18 cellular contexts compared by ENCODE assay signal in genomic region chr9:124505006-124505900, GRCh38. TPM values are rescaled to one million over a fixed set of nuclear protein-coding genes. Genes with fewer than 3 reads are reported as not detected.
DNase-seq lines count a peak whose midpoint lies in the region; ATAC-seq, FAIRE-seq and TF ChIP-seq lines count a peak whose summit lies in the region.
"Had no signal": no experiment of that assay in that cellular context is flagged by ENCODE, and none has a peak within 500 bp of the region (broad histone marks: within the 10 kb centered on the region; RNA-seq: fewer than 3 reads in every experiment).

No MANE protein-coding gene starts in this region.

- peaks cover 13% of the 10 kb centered on the region for H3K27me3 ChIP-seq in ascending aorta

- H3K27ac Mint-ChIP-seq in activated T-cell treated with anti-CD3 and anti-CD28 coated beads, Interleukin-2, amount 50 U/mL, for 24 hours, result no peak overlapping the region
- no peak overlapping the region for H3K27ac Mint-ChIP-seq in stimulated activated memory B cell treated with anti-CD40 and anti-IgM and Interleukin-4, amounts not matched to agents 10 μg/mL and 1 μg/mL and 100 μg/mL, for 72 hours
- H3K27ac Mint-ChIP-seq: activated CD4-positive, alpha-beta memory T cell treated with anti-CD3 and anti-CD28 coated beads for 36 hours had no signal

- no peaks in the 10 kb centered on the region for H3K9me3 Mint-ChIP-seq in activated T-cell treated with anti-CD3 and anti-CD28 coated beads, Interleukin-2, amount 50 U/mL, for 24 hours
- H3K9me3 Mint-ChIP-seq in stimulated activated memory B cell treated with anti-CD40 and anti-IgM and Interleukin-4, amounts not matched to agents 10 μg/mL and 1 μg/mL and 100 μg/mL, for 72 hours, result no peaks in the 10 kb centered on the region
- H3K9me3 Mint-ChIP-seq: activated CD4-positive, alpha-beta memory T cell treated with anti-CD3 and anti-CD28 coated beads for 36 hours had no signal

- H3K9me3 ChIP-seq in ascending aorta, result no peaks in the 10 kb centered on the region
- no peaks in the 10 kb centered on the region for H3K9me3 ChIP-seq in kidney (ENCODE audit: control insufficient read depth in 1 of 2, low read length in 2 of 2)
- H3K9me3 ChIP-seq: transverse colon had no signal

- H3K27ac ChIP-seq in ascending aorta, result no peak overlapping the region
- no peak overlapping the region for H3K27ac ChIP-seq in kidney (ENCODE audit: low read depth in 2 of 2, low read length in 2 of 2)
- H3K27ac ChIP-seq: transverse colon had no signal

- no peaks in the 10 kb centered on the region for H3K36me3 Mint-ChIP-seq in activated T-cell treated with anti-CD3 and anti-CD28 coated beads, Interleukin-2, amount 50 U/mL, for 24 hours (ENCODE audit: low read depth)
- peaks cover 7% of the 10 kb centered on the region for H3K36me3 Mint-ChIP-seq in stimulated activated memory B cell treated with anti-CD40 and anti-IgM and Interleukin-4, amounts not matched to agents 10 μg/mL and 1 μg/mL and 100 μg/mL, for 72 hours

- no peak for FAIRE-seq in kidney (lab: Jason Lieb, UNC)
- FAIRE-seq: RCC 7860 had no signal

- H3K27me3 Mint-ChIP-seq in activated T-cell treated with anti-CD3 and anti-CD28 coated beads, Interleukin-2, amount 50 U/mL, for 24 hours, result peaks cover 45% of the 10 kb centered on the region
- peaks cover 71% of the 10 kb centered on the region for H3K27me3 Mint-ChIP-seq in stimulated activated memory B cell treated with anti-CD40 and anti-IgM and Interleukin-4, amounts not matched to agents 10 μg/mL and 1 μg/mL and 100 μg/mL, for 72 hours

- peak overlapping the region; percentile 10 for H3K4me3 Mint-ChIP-seq in activated T-cell treated with anti-CD3 and anti-CD28 coated beads, Interleukin-2, amount 50 U/mL, for 24 hours
- H3K4me3 Mint-ChIP-seq in stimulated activated memory B cell treated with anti-CD40 and anti-IgM and Interleukin-4, amounts not matched to agents 10 μg/mL and 1 μg/mL and 100 μg/mL, for 72 hours, result peak overlapping the region; percentile 41
- H3K4me3 Mint-ChIP-seq: activated CD4-positive, alpha-beta memory T cell treated with anti-CD3 and anti-CD28 coated beads for 36 hours had no signal

- peak overlapping the region; percentile 19 to 42 for H3K4me3 ChIP-seq in ascending aorta
- no peak overlapping the region for H3K4me3 ChIP-seq in kidney (ENCODE audit: low read length in 2 of 2)

- H3K4me1 ChIP-seq in ascending aorta (peaks cover 0 to 6% of the 10 kb centered on the region in 2 donors), kidney (ENCODE audit: control insufficient read depth in 1 of 2, insufficient read depth in 1 of 2, low read depth in 1 of 2, low read length in 2 of 2) (no peaks in the 10 kb centered on the region)

- H3K9ac ChIP-seq in kidney (ENCODE audit: low read length in 2 of 2), result no peak overlapping the region

- DNase-seq in activated T-cell treated with anti-CD3 and anti-CD28 coated beads, Interleukin-2, amount 50 U/mL, for 24 hours, result no peak
- DNase-seq in activated T-cell treated with anti-CD3 and anti-CD28 coated beads, Interleukin-2, amount 50 U/mL, for 48 hours, result no peak
- DNase-seq in ascending aorta (ENCODE audit: low spot score in 2 of 2), result no peak
- peak; percentile 71 for DNase-seq in kidney
- DNase-seq in cerebellar nuclear complex (lab: John Stamatoyannopoulos, UW), result no peak
- no peak for DNase-seq in RPMI8226
- DNase-seq: activated CD4-positive, alpha-beta memory T cell treated with anti-CD3 and anti-CD28 coated beads for 36 hours; activated naive CD4-positive, alpha-beta T cell treated with anti-CD3 and anti-CD28 coated beads, Interleukin-2, amount 50 U/mL, for 16 hours; islet precursor cell; NCI-H1436; NCI-H524; T-helper 2 cell; transverse colon had no signal

- intact Hi-C loops in ascending aorta (cut with DNase I) (loop anchor here (10.0 kb wide), 1 partner anchor 310 kb away; no protein-coding TSS in a partner anchor), kidney (cut with DNase I) (no loop called here)

- H3K36me3 ChIP-seq in ascending aorta (no peaks in the 10 kb centered on the region), kidney (ENCODE audit: control insufficient read depth in 1 of 2, insufficient read depth in 2 of 2, low read length in 2 of 2) (no peaks in the 10 kb centered on the region)
- H3K36me3 ChIP-seq: transverse colon had no signal

- ATAC-seq in stimulated activated memory B cell treated with anti-CD40 and anti-IgM and Interleukin-4, amounts not matched to agents 10 μg/mL and 1 μg/mL and 100 μg/mL, for 72 hours, result peak; percentile 7
- no peak for ATAC-seq in HG03571 (IDR thresholded peaks at IDR 0.05; ENCODE audit: unreplicated experiment)

- no peak for TF ChIP-seq CTCF in ascending aorta (IDR thresholded peaks at IDR 0.05)
- TF ChIP-seq CTCF in kidney (IDR thresholded peaks at IDR 0.05; ENCODE audit: borderline replicate concordance, extremely low read depth, insufficient read depth), result no peak

- peaks cover 8% of the 10 kb centered on the region for H3K4me1 Mint-ChIP-seq in activated T-cell treated with anti-CD3 and anti-CD28 coated beads, Interleukin-2, amount 50 U/mL, for 24 hours (ENCODE audit: low read depth)
- H3K4me1 Mint-ChIP-seq in stimulated activated memory B cell treated with anti-CD40 and anti-IgM and Interleukin-4, amounts not matched to agents 10 μg/mL and 1 μg/mL and 100 μg/mL, for 72 hours, result peaks cover 15% of the 10 kb centered on the region

RNA-seq across cellular contexts. Expression of gene NR5A1, which starts 1.9 kb away (rescaled TPM):
- total RNA-seq in ascending aorta, result 0.96 TPM
- total RNA-seq in kidney, result not detected
- polyA plus RNA-seq in kidney (ENCODE audit: insufficient read depth, low read depth, low replicate concordance), result not detected
- total RNA-seq: activated CD4-positive, alpha-beta memory T cell treated with anti-CD3 and anti-CD28 coated beads for 36 hours; myocyte; skeletal muscle tissue; transverse colon had no signal

RNA-seq across cellular contexts. Expression of gene ADGRD2, which starts 55.0 kb away (rescaled TPM):
- total RNA-seq in ascending aorta (not detected), kidney (not detected)
- not detected for polyA plus RNA-seq in kidney (ENCODE audit: insufficient read depth, low read depth, low replicate concordance)
- total RNA-seq: activated CD4-positive, alpha-beta memory T cell treated with anti-CD3 and anti-CD28 coated beads for 36 hours; myocyte; skeletal muscle tissue; transverse colon had no signal

Comparison
In these comparisons a context has a peak if more than half of its experiments do, and no peak if none do; other contexts are left out.
1. H3K4me3 ChIP-seq: peak in ascending aorta (2 of 2); none in kidney (0 of 2).